In genomic region chr13:49936943-49937273, GRCh38 we compare ENCODE assay signal across 8 cellular contexts. TPM values are rescaled to one million over a fixed set of nuclear protein-coding genes. Genes with fewer than 3 reads are reported as not detected.
DNase-seq lines count a peak whose midpoint lies in the region; TF ChIP-seq lines count a peak whose summit lies in the region.

No MANE protein-coding gene starts in this region.

- H3K36me3 Mint-ChIP-seq in activated naive CD4-positive, alpha-beta T cell treated with anti-CD3 and anti-CD28 coated beads, Interleukin-2, amount 50 U/mL, for 24 hours = no peaks in the 10 kb centered on the region

- H3K27ac Mint-ChIP-seq in activated naive CD4-positive, alpha-beta T cell treated with anti-CD3 and anti-CD28 coated beads, Interleukin-2, amount 50 U/mL, for 24 hours = no peak overlapping the region

- peak overlapping the region; percentile 67 for H3K9ac ChIP-seq in SK-N-MC (ENCODE audit: insufficient read length)
- peak overlapping the region; percentile 86 for H3K9ac ChIP-seq in trophoblast cell (ENCODE audit: low read length)

- H3K27me3 ChIP-seq in trophoblast cell (ENCODE audit: insufficient read depth, low read length) = no peaks in the 10 kb centered on the region

- no peak overlapping the region for H3K4ac ChIP-seq in trophoblast cell (ENCODE audit: low read depth, low read length)

- no peak for DNase-seq in activated naive CD4-positive, alpha-beta T cell (lab: John Stamatoyannopoulos, UW)
- no peak for DNase-seq in SK-N-MC (ENCODE audit: low read depth, low spot score)
- DNase-seq in fibroblast of the aortic adventitia (ENCODE audit: low read depth) = no peak
- DNase-seq in trophoblast cell = no peak
- DNase-seq in effector CD4-positive, alpha-beta T cell = no peak
- no peak for DNase-seq in NCI-H345 treated with DMSO at 0.1 percent for 48 hours (lab: John Stamatoyannopoulos, UW; ENCODE audit: unreplicated experiment)
- DNase-seq in activated effector memory CD4-positive, alpha-beta T cell treated with Interleukin-2 at 50 U/mL for 16 hours = no peak

- H3K18ac ChIP-seq in trophoblast cell (ENCODE audit: low read length) = peak overlapping the region; percentile 59

- peaks cover 5% of the 10 kb centered on the region for H3K79me1 ChIP-seq in trophoblast cell (ENCODE audit: low read length)

- no peak overlapping the region for H2AK5ac ChIP-seq in trophoblast cell (ENCODE audit: low read length)

- no peaks in the 10 kb centered on the region for H3K36me3 ChIP-seq in SK-N-MC (ENCODE audit: insufficient read depth, low read length)
- H3K36me3 ChIP-seq in trophoblast cell (ENCODE audit: control insufficient read depth in 1 of 2, insufficient read depth in 2 of 2, low read length in 2 of 2) = no peaks in the 10 kb centered on the region

- TF ChIP-seq CTCF in fibroblast of the aortic adventitia (IDR thresholded peaks at IDR 0.05; ENCODE audit: insufficient read depth, low read length) = no peak

- peak overlapping the region; percentile 96 for H3K4me3 Mint-ChIP-seq in activated naive CD4-positive, alpha-beta T cell treated with anti-CD3 and anti-CD28 coated beads, Interleukin-2, amount 50 U/mL, for 24 hours

- no peak overlapping the region for H2BK12ac ChIP-seq in trophoblast cell (ENCODE audit: low read length)

- H3K23ac ChIP-seq in trophoblast cell (ENCODE audit: low read length) = no peak overlapping the region

- no peaks in the 10 kb centered on the region for H3K9me3 Mint-ChIP-seq in activated naive CD4-positive, alpha-beta T cell treated with anti-CD3 and anti-CD28 coated beads, Interleukin-2, amount 50 U/mL, for 24 hours

- WGBS in trophoblast cell (ENCODE audit: extremely low coverage, insufficient coverage, insufficient read length) = no CpG with 5 or more reads among the region's 24 CpGs

- H3K9me3 ChIP-seq in SK-N-MC (ENCODE audit: low read depth, low read length) = no peaks in the 10 kb centered on the region
- no peaks in the 10 kb centered on the region for H3K9me3 ChIP-seq in trophoblast cell (ENCODE audit: insufficient read depth, low read depth, low read length)

- H4K12ac ChIP-seq in trophoblast cell (ENCODE audit: low read depth, low read length) = no peak overlapping the region

- H3K4me3 ChIP-seq in SK-N-MC (peak overlapping the region; percentile 97), fibroblast of the aortic adventitia (ENCODE audit: low read depth, low read length) (peak overlapping the region; percentile 91), trophoblast cell (ENCODE audit: low read depth, low read length) (peak overlapping the region; percentile 88)

- H2BK5ac ChIP-seq in trophoblast cell (ENCODE audit: low read depth, low read length, poor library complexity) = no peak overlapping the region

- H2BK120ac ChIP-seq in trophoblast cell (ENCODE audit: insufficient read depth, low read length, poor library complexity) = no peak overlapping the region

- peak overlapping the region; percentile 40 for H4K8ac ChIP-seq in trophoblast cell (ENCODE audit: low read depth, low read length)

- peak overlapping the region; percentile 39 for H4K91ac ChIP-seq in trophoblast cell (ENCODE audit: low read depth, low read length)

- H3K27me3 Mint-ChIP-seq in activated naive CD4-positive, alpha-beta T cell treated with anti-CD3 and anti-CD28 coated beads, Interleukin-2, amount 50 U/mL, for 24 hours = no peaks in the 10 kb centered on the region

- H3K4me2 ChIP-seq in trophoblast cell (ENCODE audit: low read length) = peak overlapping the region; percentile 99

- H3K14ac ChIP-seq in trophoblast cell (ENCODE audit: low read length) = peak overlapping the region; percentile 2

- peaks cover 14% of the 10 kb centered on the region for H3K4me1 Mint-ChIP-seq in activated naive CD4-positive, alpha-beta T cell treated with anti-CD3 and anti-CD28 coated beads, Interleukin-2, amount 50 U/mL, for 24 hours

- H3K79me2 ChIP-seq in trophoblast cell (ENCODE audit: control insufficient read depth, insufficient read depth, low read length, poor library complexity) = peaks cover 3% of the 10 kb centered on the region

- no peaks in the 10 kb centered on the region for H3K4me1 ChIP-seq in trophoblast cell (ENCODE audit: control insufficient read depth in 1 of 2, insufficient read depth in 2 of 2, low read length in 2 of 2)

- H3K27ac ChIP-seq in SK-N-MC (no peak overlapping the region), trophoblast cell (ENCODE audit: low read depth, low read length) (peak overlapping the region; percentile 23)

- peak overlapping the region; percentile 68 for H2AFZ ChIP-seq in trophoblast cell (ENCODE audit: insufficient read depth, low read length, poor library complexity)

RNA-seq across cellular contexts. Expression of gene SPRYD7, which starts 0.8 kb away (rescaled TPM):
- total RNA-seq in fibroblast of the aortic adventitia (ENCODE audit: low replicate concordance) = 2.4 and 5.3 TPM in 2 replicates
- 9.4 and 10.1 TPM in 2 replicates for polyA plus RNA-seq in trophoblast cell (2013)

RNA-seq across cellular contexts. Expression of gene TRIM13, which starts 59.9 kb away (rescaled TPM):
- 19.4 and 25.6 TPM in 2 replicates for total RNA-seq in fibroblast of the aortic adventitia (ENCODE audit: low replicate concordance)
- polyA plus RNA-seq in trophoblast cell (2013) = 54.8 and 60.0 TPM in 2 replicates
